ENCODE assay signal across 11 cellular contexts in genomic region chr12:42468341-42468821, GRCh38.
DNase-seq lines count a peak whose midpoint lies in the region; ATAC-seq and TF ChIP-seq lines count a peak whose summit lies in the region.
"Had no signal": no experiment of that assay in that cellular context is flagged by ENCODE, and none has a peak within 500 bp of the region (broad histone marks: within the 10 kb centered on the region; RNA-seq: fewer than 3 reads in every experiment).

No MANE protein-coding gene starts in this region.

- DNase-seq in activated naive CD8-positive, alpha-beta T cell treated with anti-CD3 and anti-CD28 coated beads, Interleukin-2, amount 10 ng/mL, durations not matched to agents 7 days and 5 days, result no peak
- DNase-seq in activated naive CD8-positive, alpha-beta T cell treated with anti-CD3 and anti-CD28 coated beads for 36 hours, result no peak
- peak; percentile 20 for DNase-seq in MV-4-11 (lab: John Stamatoyannopoulos, UW)
- DNase-seq in choroid plexus epithelial cell (ENCODE audit: low read depth), result peak; percentile 83
- peak; percentile 50 for DNase-seq in superior temporal gyrus (ENCODE audit: extremely low spot score)
- DNase-seq in T-helper 9 cell, result no peak
- no peak for DNase-seq in stimulated activated CD4-positive, alpha-beta T cell treated with anti-CD3 and anti-CD28 coated beads, Interleukin-4, amount 100 ng/mL, for 1 hour
- DNase-seq: cerebellar nuclear complex; NCI-H2227 treated with DMSO at 0.1 percent for 48 hours; stimulated activated CD4-positive, alpha-beta T cell treated with anti-CD3 and anti-CD28 coated beads, Interleukin-15, amount 100 ng/mL, for 24 hours had no signal

- POLR2A ChIA-PET in activated naive CD8-positive, alpha-beta T cell treated with anti-CD3 and anti-CD28 coated beads, Interleukin-2, amount 10 ng/mL, durations not matched to agents 7 days and 5 days (lab: Charles Lee), result no interaction called here

- H3K4me3 Mint-ChIP-seq in activated naive CD8-positive, alpha-beta T cell treated with anti-CD3 and anti-CD28 coated beads, Interleukin-2, amount 10 ng/mL, durations not matched to agents 7 days and 5 days, result peak overlapping the region; percentile 75
- H3K4me3 Mint-ChIP-seq in activated naive CD8-positive, alpha-beta T cell treated with anti-CD3 and anti-CD28 coated beads for 36 hours, result no peak overlapping the region

- no peak for TF ChIP-seq CTCF in choroid plexus epithelial cell (conservative IDR thresholded peaks at IDR 0.05; ENCODE audit: low read depth, low read length)

- H3K4me3 ChIP-seq in choroid plexus epithelial cell (ENCODE audit: low read depth, low read length), result no peak overlapping the region

- H3K36me3 Mint-ChIP-seq in activated naive CD8-positive, alpha-beta T cell treated with anti-CD3 and anti-CD28 coated beads, Interleukin-2, amount 10 ng/mL, durations not matched to agents 7 days and 5 days, result peaks cover 5% of the 10 kb centered on the region
- no peaks in the 10 kb centered on the region for H3K36me3 Mint-ChIP-seq in activated naive CD8-positive, alpha-beta T cell treated with anti-CD3 and anti-CD28 coated beads for 36 hours

- peaks cover 2% of the 10 kb centered on the region for H3K27me3 Mint-ChIP-seq in activated naive CD8-positive, alpha-beta T cell treated with anti-CD3 and anti-CD28 coated beads, Interleukin-2, amount 10 ng/mL, durations not matched to agents 7 days and 5 days
- H3K27me3 Mint-ChIP-seq in activated naive CD8-positive, alpha-beta T cell treated with anti-CD3 and anti-CD28 coated beads for 36 hours, result peaks cover 57% of the 10 kb centered on the region

- no peak for ATAC-seq in activated naive CD8-positive, alpha-beta T cell treated with anti-CD3 and anti-CD28 coated beads, Interleukin-2, amount 10 ng/mL, durations not matched to agents 7 days and 5 days (ENCODE audit: low read depth)
- ATAC-seq in GM21526 (IDR thresholded peaks at IDR 0.05; ENCODE audit: low FRiP score, unreplicated experiment), result no peak

- peaks cover 16% of the 10 kb centered on the region for H3K4me1 Mint-ChIP-seq in activated naive CD8-positive, alpha-beta T cell treated with anti-CD3 and anti-CD28 coated beads, Interleukin-2, amount 10 ng/mL, durations not matched to agents 7 days and 5 days
- H3K4me1 Mint-ChIP-seq in activated naive CD8-positive, alpha-beta T cell treated with anti-CD3 and anti-CD28 coated beads for 36 hours, result peaks cover 17% of the 10 kb centered on the region

- H3K9me3 Mint-ChIP-seq in activated naive CD8-positive, alpha-beta T cell treated with anti-CD3 and anti-CD28 coated beads, Interleukin-2, amount 10 ng/mL, durations not matched to agents 7 days and 5 days, result no peaks in the 10 kb centered on the region
- H3K9me3 Mint-ChIP-seq in activated naive CD8-positive, alpha-beta T cell treated with anti-CD3 and anti-CD28 coated beads for 36 hours, result no peaks in the 10 kb centered on the region

- H3K27ac Mint-ChIP-seq in activated naive CD8-positive, alpha-beta T cell treated with anti-CD3 and anti-CD28 coated beads, Interleukin-2, amount 10 ng/mL, durations not matched to agents 7 days and 5 days, result no peak overlapping the region
- no peak overlapping the region for H3K27ac Mint-ChIP-seq in activated naive CD8-positive, alpha-beta T cell treated with anti-CD3 and anti-CD28 coated beads for 36 hours

Comparison
In these comparisons a context has a peak if more than half of its experiments do, and no peak if none do; other contexts are left out.
1. DNase-seq: peak in MV-4-11 (single experiment), choroid plexus epithelial cell (single experiment) and superior temporal gyrus (single experiment); none in activated naive CD8-positive, alpha-beta T cell treated with anti-CD3 and anti-CD28 coated beads, Interleukin-2, amount 10 ng/mL, durations not matched to agents 7 days and 5 days (single experiment), activated naive CD8-positive, alpha-beta T cell treated with anti-CD3 and anti-CD28 coated beads for 36 hours (single experiment), T-helper 9 cell (single experiment) and stimulated activated CD4-positive, alpha-beta T cell treated with anti-CD3 and anti-CD28 coated beads, Interleukin-4, amount 100 ng/mL, for 1 hour (single experiment).